11 cellular contexts compared by ENCODE assay signal in the genomic region with DNA sequence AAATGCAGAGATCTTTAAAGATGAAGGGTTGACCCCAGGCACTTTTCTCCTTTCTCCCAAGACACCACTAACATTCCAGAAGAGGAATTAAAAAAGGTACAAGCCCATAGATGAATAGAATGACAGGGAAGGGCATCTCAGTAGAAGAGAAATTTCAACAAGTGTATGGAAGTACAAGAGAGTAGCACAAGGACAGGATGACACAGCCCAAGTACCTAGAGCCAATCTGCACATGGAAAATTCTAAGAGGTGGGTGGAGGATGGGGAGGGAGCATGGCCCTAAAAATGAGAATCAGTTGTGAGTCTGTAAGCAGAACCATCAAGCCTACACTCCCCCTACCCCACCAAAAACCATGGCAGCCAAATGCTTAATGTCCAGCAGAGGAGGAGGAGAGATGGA. TPM values are rescaled to one million over a fixed set of nuclear protein-coding genes. Genes with fewer than 3 reads are reported as not detected.
"Had no signal": no experiment of that assay in that cellular context is flagged by ENCODE, and none has a peak within 500 bp of the region (broad histone marks: within the 10 kb centered on the region; RNA-seq: fewer than 3 reads in every experiment).

No MANE protein-coding gene starts in this region.

- H3K4me1 ChIP-seq: HAP-1 had no signal

- H2AFZ ChIP-seq: GM23248, GM23338 had no signal

- H3K9me3 ChIP-seq: HAP-1 had no signal

- DNase-seq: GM23248, GOT3, H7, H9, HCEC 1CT, HFFc6 had no signal

- H3K4me2 ChIP-seq: GM23338 had no signal

- ATAC-seq: GM23338, HCT116 had no signal

- H3K36me3 ChIP-seq: HAP-1 had no signal

- H3K9ac ChIP-seq: GM23248 had no signal

- H3K4me3 ChIP-seq: GM23248, GM23338, HAP-1 had no signal

- H3K27ac ChIP-seq: GM23248 had no signal

RNA-seq across cellular contexts. Expression of gene LOXHD1, which starts 39.7 kb away (rescaled TPM):
- total RNA-seq: GM23248, H1, H4, HFFc6 had no signal
- polyA plus RNA-seq: GM23248, GM23338 had no signal
